In genomic region chr1:201602413-201603265, GRCh38 we compare ENCODE assay signal across 9 cellular contexts.
DNase-seq lines count a peak whose midpoint lies in the region; ATAC-seq and TF ChIP-seq lines count a peak whose summit lies in the region.
"Had no signal": no experiment of that assay in that cellular context is flagged by ENCODE, and none has a peak within 500 bp of the region (broad histone marks: within the 10 kb centered on the region; RNA-seq: fewer than 3 reads in every experiment).

No MANE protein-coding gene starts in this region.

- peaks cover 0 to 9% (median under 1%) of the 10 kb centered on the region in 6 donors for H3K4me1 ChIP-seq in spleen

- H3K27me3 ChIP-seq in WERI-Rb-1 (ENCODE audit: insufficient read depth, low read depth, severe bottlenecking) (no peaks in the 10 kb centered on the region), spleen (replicated peaks in 1 of 7) (no peaks in the 10 kb centered on the region)

- intact Hi-C loops in head of caudate nucleus (cut with DNase I): no loop called here
- intact Hi-C loops in spleen (cut with DNase I; ENCODE audit: low total_unique reads): no loop called here
- intact Hi-C loops in lower leg skin (cut with DNase I; ENCODE audit: low total_unique reads): no loop called here

- no peaks in the 10 kb centered on the region for H3K36me3 ChIP-seq in WERI-Rb-1
- no peaks in the 10 kb centered on the region for H3K36me3 ChIP-seq in spleen

- 86 to 95% (median 92%) methylated on average over 7 of the region's 7 CpGs for WGBS in spleen, 5 donors
- 60 to 72% methylated on average over 7 of the region's 7 CpGs for WGBS in lower leg skin, 2 donors

- DNase-seq in H4 (ENCODE audit: low spot score): peak; percentile 97
- peak; percentile 64 for DNase-seq in WERI-Rb-1
- peak in 39 of 42 donors; percentile 38 to 94 (median 72) for DNase-seq in head of caudate nucleus
- DNase-seq in spleen: peak; percentile 28
- no peak for DNase-seq in DMS 273 (lab: John Stamatoyannopoulos, UW; ENCODE audit: unreplicated experiment)
- DNase-seq in lower leg skin (ENCODE audit: low spot score in 2 of 2): no peak
- no peak for DNase-seq in germinal center (ENCODE audit: low spot score)
- DNase-seq: T-helper 1 cell had no signal

- ATAC-seq in GM18502 (IDR thresholded peaks at IDR 0.05; ENCODE audit: poor library complexity, unreplicated experiment): no peak

- TF ChIP-seq CTCF in WERI-Rb-1 (IDR thresholded peaks at IDR 0.05; ENCODE audit: low read depth, low read length): no peak
- no peak for TF ChIP-seq CTCF in spleen (IDR thresholded peaks at IDR 0.05 in 8 of 11, conservative IDR thresholded peaks at IDR 0.05 in 3 of 11)
- no peak for TF ChIP-seq CTCF in lower leg skin (IDR thresholded peaks at IDR 0.05)

- H3K9me3 ChIP-seq in WERI-Rb-1 (ENCODE audit: severe bottlenecking): no peaks in the 10 kb centered on the region
- H3K9me3 ChIP-seq in spleen: no peaks in the 10 kb centered on the region

- no peak overlapping the region for H3K4me3 ChIP-seq in WERI-Rb-1 (ENCODE audit: low read depth, low read length)
- no peak overlapping the region for H3K4me3 ChIP-seq in spleen
- no peak overlapping the region for H3K4me3 ChIP-seq in lower leg skin (ENCODE audit: low read depth, poor library complexity, severe bottlenecking)

- TF ChIP-seq POLR2A in spleen (IDR thresholded peaks at IDR 0.05): no peak
- TF ChIP-seq POLR2A in lower leg skin (IDR thresholded peaks at IDR 0.05): no peak

- 0 out of 2 replicates have a peak overlapping the region, but pooled peaks have one; percentile 8 for H3K27ac ChIP-seq in WERI-Rb-1
- no peak overlapping the region for H3K27ac ChIP-seq in spleen

Comparison
In these comparisons a context has a peak if more than half of its experiments do, and no peak if none do; other contexts are left out.
1. DNase-seq: peak in H4 (single experiment), WERI-Rb-1 (single experiment), head of caudate nucleus (39 of 42) and spleen (single experiment); none in DMS 273 (single experiment), lower leg skin (0 of 2) and germinal center (single experiment).